Comparison of ENCODE assay signal across 10 cellular contexts in genomic region chr21:35198004-35198403, GRCh38.
DNase-seq lines count a peak whose midpoint lies in the region; ATAC-seq and TF ChIP-seq lines count a peak whose summit lies in the region.
"Had no signal": no experiment of that assay in that cellular context is flagged by ENCODE, and none has a peak within 500 bp of the region (broad histone marks: within the 10 kb centered on the region; RNA-seq: fewer than 3 reads in every experiment).

No MANE protein-coding gene starts in this region.

- no peaks in the 10 kb centered on the region for H3K36me3 ChIP-seq in mesendoderm (ENCODE audit: control insufficient read depth, insufficient read depth, low read length)
- H3K36me3 ChIP-seq in A673 (ENCODE audit: insufficient read depth, low read length, poor library complexity, severe bottlenecking) = no peaks in the 10 kb centered on the region
- H3K36me3 ChIP-seq: prostate gland had no signal

- H3K27ac ChIP-seq in mesendoderm (ENCODE audit: low read depth, low read length) (no peak overlapping the region), A673 (ENCODE audit: low read depth, low read length, poor library complexity, severe bottlenecking) (no peak overlapping the region)
- H3K27ac ChIP-seq: prostate gland had no signal

- TF ChIP-seq CTCF in chondrocyte (IDR thresholded peaks at IDR 0.05) (no peak), A673 (conservative IDR thresholded peaks at IDR 0.05; ENCODE audit: low read depth, low read length) (no peak)

- H2BK5ac ChIP-seq in mesendoderm (ENCODE audit: low read length) = no peak overlapping the region

- POLR2A ChIA-PET in A673 (lab: Charles Lee; ENCODE audit: low non-redundant PET) = no interaction called here

- no peak overlapping the region for H2AK5ac ChIP-seq in mesendoderm (ENCODE audit: low read length)

- no peak overlapping the region for H3K4me2 ChIP-seq in mesendoderm (ENCODE audit: low read length)

- intact Hi-C loops in A673 (cut with micrococcal nuclease; ENCODE audit: unreplicated experiment) = no loop called here

- H3K79me2 ChIP-seq in mesendoderm (ENCODE audit: control insufficient read depth, insufficient read depth, low read length) = no peaks in the 10 kb centered on the region

- no peaks in the 10 kb centered on the region for H3K4me1 ChIP-seq in mesendoderm (ENCODE audit: control insufficient read depth, low read depth, low read length)
- no peaks in the 10 kb centered on the region for H3K4me1 ChIP-seq in A673 (ENCODE audit: insufficient read depth, low read length, poor library complexity, severe bottlenecking)
- H3K4me1 ChIP-seq: prostate gland had no signal

- H3K9me3 Mint-ChIP-seq in chondrocyte (ENCODE audit: low read depth) = peaks cover 9% of the 10 kb centered on the region

- H3K56ac ChIP-seq in mesendoderm (ENCODE audit: low read length) = no peak overlapping the region

- H3K79me1 ChIP-seq in mesendoderm (ENCODE audit: low read length) = no peaks in the 10 kb centered on the region

- H3K36me3 Mint-ChIP-seq in chondrocyte (ENCODE audit: low read depth) = no peaks in the 10 kb centered on the region

- no peak overlapping the region for H3K23ac ChIP-seq in mesendoderm (ENCODE audit: low read length)

- peaks cover 42% of the 10 kb centered on the region for H3K4me1 Mint-ChIP-seq in chondrocyte (ENCODE audit: low read depth)

- no peak overlapping the region for H4K5ac ChIP-seq in mesendoderm (ENCODE audit: low read length)

- peak; percentile 76 for DNase-seq in AG08395 (ENCODE audit: low spot score)
- peak; percentile 93 for DNase-seq in HT1080 (ENCODE audit: low read depth)
- DNase-seq in chondrocyte (ENCODE audit: low spot score) = no peak
- peak; percentile 68 for DNase-seq in mesendoderm
- no peak for DNase-seq in activated gamma-delta T cell treated with Interleukin-2 at 50 U/mL for 16 hours
- DNase-seq in A673 (ENCODE audit: low spot score) = no peak
- DNase-seq: COR-L47 had no signal

- WGBS in mesendoderm (ENCODE audit: extremely low coverage, insufficient coverage, low lambda C conversion rate) = no CpG with 5 or more reads among the region's 3 CpGs

- no peak overlapping the region for H3K18ac ChIP-seq in mesendoderm (ENCODE audit: low read length)

- no peak overlapping the region for H3K4ac ChIP-seq in mesendoderm (ENCODE audit: low read depth, low read length)

- H2BK120ac ChIP-seq in mesendoderm (ENCODE audit: low read depth, low read length) = no peak overlapping the region

- H3K27me3 Mint-ChIP-seq in chondrocyte (ENCODE audit: low read depth) = no peaks in the 10 kb centered on the region

- H2BK15ac ChIP-seq in mesendoderm (replicated peaks; ENCODE audit: low read depth) = no peak overlapping the region

- H3K27me3 ChIP-seq in mesendoderm (ENCODE audit: insufficient read depth, low read length, poor library complexity) (no peaks in the 10 kb centered on the region), A673 (replicated peaks; ENCODE audit: insufficient read depth, low read depth, low read length, poor library complexity) (peaks cover 8% of the 10 kb centered on the region)

- H3K9ac ChIP-seq in mesendoderm (ENCODE audit: low read length) = no peak overlapping the region

- ATAC-seq in HG02642 (IDR thresholded peaks at IDR 0.05; ENCODE audit: poor library complexity, unreplicated experiment) (no peak), HG03442 (IDR thresholded peaks at IDR 0.05; ENCODE audit: unreplicated experiment) (no peak)

- no peaks in the 10 kb centered on the region for H3K9me3 ChIP-seq in A673 (ENCODE audit: low read depth, low read length, poor library complexity, severe bottlenecking)
- H3K9me3 ChIP-seq: prostate gland had no signal

- CTCF ChIA-PET in A673 (lab: Charles Lee) = no interaction called here

- no peak overlapping the region for H3K4me3 ChIP-seq in mesendoderm (ENCODE audit: low read length)
- H3K4me3 ChIP-seq in A673 (ENCODE audit: low read depth, low read length, poor library complexity, severe bottlenecking) = no peak overlapping the region
- H3K4me3 ChIP-seq: prostate gland had no signal

- H3K27ac Mint-ChIP-seq in chondrocyte (ENCODE audit: unreplicated experiment) = peak overlapping the region; percentile 87

- no peak overlapping the region for H3K4me3 Mint-ChIP-seq in chondrocyte (ENCODE audit: unreplicated experiment)

- no TSS peak for BruUV-seq in A673 (replicated peaks; lab: Mats Ljungman, UMichigan)

- no peak overlapping the region for H4K8ac ChIP-seq in mesendoderm (ENCODE audit: low read depth, low read length)

Comparison
In these comparisons a context has a peak if more than half of its experiments do, and no peak if none do; other contexts are left out.
1. DNase-seq: peak in AG08395 (single experiment), HT1080 (single experiment) and mesendoderm (single experiment); none in chondrocyte (single experiment), activated gamma-delta T cell treated with Interleukin-2 at 50 U/mL for 16 hours (single experiment) and A673 (single experiment).